In genomic region chr15:30360990-30361389, GRCh38 we compare ENCODE assay signal across 1 cellular context. TPM values are rescaled to one million over a fixed set of nuclear protein-coding genes. Genes with fewer than 3 reads are reported as not detected.
"Had no signal": no experiment of that assay in that cellular context is flagged by ENCODE, and none has a peak within 500 bp of the region (broad histone marks: within the 10 kb centered on the region; RNA-seq: fewer than 3 reads in every experiment).

No MANE protein-coding gene starts in this region.

RNA-seq across cellular contexts. Expression of gene CHRFAM7A, which starts 32.4 kb away (rescaled TPM):
- total RNA-seq: G401 had no signal

RNA-seq across cellular contexts. Expression of gene GOLGA8R, which starts 53.1 kb away (rescaled TPM):
- total RNA-seq: G401 had no signal
